10 cellular contexts compared by ENCODE assay signal in genomic region chr12:15701212-15701611, GRCh38.
A peak's percentile ranks its signal among the peaks of the same experiment; 100 is the strongest.
DNase-seq lines count a peak whose midpoint lies in the region; ATAC-seq and TF ChIP-seq lines count a peak whose summit lies in the region.
"Had no signal": no experiment of that assay in that cellular context is flagged by ENCODE, and none has a peak within 500 bp of the region (broad histone marks: within the 10 kb centered on the region; RNA-seq: fewer than 3 reads in every experiment).

No MANE protein-coding gene starts in this region.

- H3K27me3 Mint-ChIP-seq in Calu3 (ENCODE audit: unreplicated experiment), result no peaks in the 10 kb centered on the region
- H3K27me3 Mint-ChIP-seq in activated CD4-positive, alpha-beta memory T cell treated with anti-CD3 and anti-CD28 coated beads, Interleukin-2, amount 10 ng/mL, durations not matched to agents 7 days and 5 days, result peaks cover 3% of the 10 kb centered on the region

- peak overlapping the region; percentile 87 for H3K27ac Mint-ChIP-seq in Calu3 (ENCODE audit: unreplicated experiment)
- H3K27ac Mint-ChIP-seq in activated CD4-positive, alpha-beta memory T cell treated with anti-CD3 and anti-CD28 coated beads, Interleukin-2, amount 10 ng/mL, durations not matched to agents 7 days and 5 days, result peak overlapping the region; percentile 89

- POLR2A ChIA-PET in activated CD4-positive, alpha-beta memory T cell treated with anti-CD3 and anti-CD28 coated beads, Interleukin-2, amount 10 ng/mL, durations not matched to agents 7 days and 5 days (lab: Charles Lee), result no interaction called here
- POLR2A ChIA-PET in GM10248 (lab: Yijun Ruan, JAX), result no interaction called here

- no peaks in the 10 kb centered on the region for H3K9me3 Mint-ChIP-seq in Calu3 (ENCODE audit: low read depth, unreplicated experiment)
- no peaks in the 10 kb centered on the region for H3K9me3 Mint-ChIP-seq in activated CD4-positive, alpha-beta memory T cell treated with anti-CD3 and anti-CD28 coated beads, Interleukin-2, amount 10 ng/mL, durations not matched to agents 7 days and 5 days

- TF ChIP-seq CTCF in Calu3 (IDR thresholded peaks at IDR 0.05; ENCODE audit: unreplicated experiment) (no peak), GM10248 (IDR thresholded peaks at IDR 0.05; ENCODE audit: control extremely low read depth, extremely low read depth, low read depth, missing control alignments) (no peak)

- H3K4me1 Mint-ChIP-seq in Calu3 (ENCODE audit: low read depth, unreplicated experiment), result peaks cover 88% of the 10 kb centered on the region
- peaks cover 42% of the 10 kb centered on the region for H3K4me1 Mint-ChIP-seq in activated CD4-positive, alpha-beta memory T cell treated with anti-CD3 and anti-CD28 coated beads, Interleukin-2, amount 10 ng/mL, durations not matched to agents 7 days and 5 days

- intact Hi-C loops in Calu3 (cut with micrococcal nuclease; ENCODE audit: unreplicated experiment), result loop anchor here (5.0 kb wide), 1 partner anchor 39 kb away; no protein-coding TSS in a partner anchor

- CTCF ChIA-PET in Calu3 (lab: Charles Lee) (interaction anchor here (0.6 kb wide), 1 partner anchor 10 kb away, joined by 3 read pairs; no protein-coding TSS in a partner anchor), GM10248 (lab: Yijun Ruan, JAX) (no interaction called here)
- CTCF ChIA-PET in activated CD4-positive, alpha-beta memory T cell treated with anti-CD3 and anti-CD28 coated beads, Interleukin-2, amount 10 ng/mL, durations not matched to agents 7 days and 5 days (lab: Charles Lee), result no interaction called here

- BruUV-seq in Calu3 (replicated peaks; lab: Mats Ljungman, UMichigan), result no TSS peak

- no peak for DNase-seq in Calu3
- peak; percentile 18 for DNase-seq in activated CD4-positive, alpha-beta memory T cell treated with anti-CD3 and anti-CD28 coated beads, Interleukin-2, amount 10 ng/mL, durations not matched to agents 7 days and 5 days
- peak; percentile 30 for DNase-seq in kidney tubule cell (ENCODE audit: low spot score)
- no peak for DNase-seq in GM10248 (ENCODE audit: extremely low spot score)
- DNase-seq in NCI-H2227 treated with DMSO at 0.1 percent for 48 hours (lab: John Stamatoyannopoulos, UW), result no peak
- DNase-seq in HuH-7.5 (ENCODE audit: low spot score), result no peak
- no peak for DNase-seq in SHP77 treated with DMSO at 0.1 percent for 48 hours (lab: John Stamatoyannopoulos, UW)
- DNase-seq: activated CD4-positive, alpha-beta T cell treated with anti-CD3 and anti-CD28 coated beads for 4 hours; stimulated activated CD8-positive, alpha-beta memory T cell treated with anti-CD3 and anti-CD28 coated beads, Interleukin-4, amount 100 ng/mL, for 48 hours had no signal

- H3K36me3 Mint-ChIP-seq in Calu3 (ENCODE audit: insufficient read depth, unreplicated experiment), result peaks cover 11% of the 10 kb centered on the region
- peaks cover 14% of the 10 kb centered on the region for H3K36me3 Mint-ChIP-seq in activated CD4-positive, alpha-beta memory T cell treated with anti-CD3 and anti-CD28 coated beads, Interleukin-2, amount 10 ng/mL, durations not matched to agents 7 days and 5 days (ENCODE audit: low read depth)

- ATAC-seq in HG02623 (IDR thresholded peaks at IDR 0.05; ENCODE audit: unreplicated experiment), result peak; percentile 44

- H3K4me3 Mint-ChIP-seq in Calu3 (ENCODE audit: low read depth, unreplicated experiment), result no peak overlapping the region
- no peak overlapping the region for H3K4me3 Mint-ChIP-seq in activated CD4-positive, alpha-beta memory T cell treated with anti-CD3 and anti-CD28 coated beads, Interleukin-2, amount 10 ng/mL, durations not matched to agents 7 days and 5 days

Comparison
In these comparisons a context has a peak if more than half of its experiments do, and no peak if none do; other contexts are left out.
1. DNase-seq: peak in activated CD4-positive, alpha-beta memory T cell treated with anti-CD3 and anti-CD28 coated beads, Interleukin-2, amount 10 ng/mL, durations not matched to agents 7 days and 5 days (single experiment) and kidney tubule cell (single experiment); none in Calu3 (single experiment), GM10248 (single experiment), NCI-H2227 treated with DMSO at 0.1 percent for 48 hours (single experiment), HuH-7.5 (single experiment) and SHP77 treated with DMSO at 0.1 percent for 48 hours (single experiment).